15 cellular contexts compared by ENCODE assay signal in genomic region chr14:100294213-100294962, GRCh38. TPM values are rescaled to one million over a fixed set of nuclear protein-coding genes. Genes with fewer than 3 reads are reported as not detected.
DNase-seq lines count a peak whose midpoint lies in the region; ATAC-seq and TF ChIP-seq lines count a peak whose summit lies in the region.
"Had no signal": no experiment of that assay in that cellular context is flagged by ENCODE, and none has a peak within 500 bp of the region (broad histone marks: within the 10 kb centered on the region; RNA-seq: fewer than 3 reads in every experiment).

No MANE protein-coding gene starts in this region.

- no peaks in the 10 kb centered on the region for H3K9me3 Mint-ChIP-seq in activated B cell treated with CpG ODN at 0.5 μM for 24 hours
- H3K9me3 Mint-ChIP-seq: T-helper 1 cell treated with Interleukin-12 subunit alpha and Interleukin-12 subunit beta and Interleukin-4 antibody, amounts not matched to agents 30 μg/mL and 1 μg/mL, for 36 hours had no signal

- H3K9me3 ChIP-seq in right cardiac atrium (ENCODE audit: control insufficient read depth, low read length): no peaks in the 10 kb centered on the region
- H3K9me3 ChIP-seq in suprapubic skin: no peaks in the 10 kb centered on the region
- H3K9me3 ChIP-seq: HAP-1, tibial nerve had no signal

- no peak overlapping the region for H3K4me3 ChIP-seq in right cardiac atrium (ENCODE audit: low read length)
- H3K4me3 ChIP-seq in suprapubic skin: no peak overlapping the region
- H3K4me3 ChIP-seq: HAP-1, tibial nerve had no signal

- H3K4me3 Mint-ChIP-seq in activated B cell treated with CpG ODN at 0.5 μM for 24 hours: peak overlapping the region; percentile 3
- H3K4me3 Mint-ChIP-seq: T-helper 1 cell treated with Interleukin-12 subunit alpha and Interleukin-12 subunit beta and Interleukin-4 antibody, amounts not matched to agents 30 μg/mL and 1 μg/mL, for 36 hours had no signal

- H3K36me3 ChIP-seq in suprapubic skin: peaks cover 34% of the 10 kb centered on the region

- peak overlapping the region; percentile 36 for H3K27ac Mint-ChIP-seq in activated B cell treated with CpG ODN at 0.5 μM for 24 hours
- H3K27ac Mint-ChIP-seq: T-helper 1 cell treated with Interleukin-12 subunit alpha and Interleukin-12 subunit beta and Interleukin-4 antibody, amounts not matched to agents 30 μg/mL and 1 μg/mL, for 36 hours had no signal

- CTCF ChIA-PET in activated B cell treated with CpG ODN at 0.5 μM for 24 hours (lab: Charles Lee): interaction anchor here (2.2 kb wide), 1 partner anchor 9 kb away, joined by 8 read pairs; no protein-coding TSS in a partner anchor

- POLR2A ChIA-PET in activated B cell treated with CpG ODN at 0.5 μM for 24 hours (lab: Charles Lee): interaction anchor here (0.5 to 2.3 kb wide), 4 partner anchors 9 to 27 kb away, joined by 3 to 14 read pairs (median 4); no protein-coding TSS in a partner anchor

- 58% methylated on average over 12 of the region's 12 CpGs for WGBS in right cardiac atrium
- 64% methylated on average over 12 of the region's 12 CpGs for WGBS in suprapubic skin

- ATAC-seq in activated B cell treated with CpG ODN at 0.5 μM for 24 hours (ENCODE audit: low read depth) (peak; percentile 71), right cardiac atrium (peak; percentile 72 to 74)

- H3K4me1 ChIP-seq in right cardiac atrium (ENCODE audit: control insufficient read depth, insufficient read depth, low read length) (peaks cover 6% of the 10 kb centered on the region), suprapubic skin (peaks cover 55% of the 10 kb centered on the region)
- H3K4me1 ChIP-seq: HAP-1 had no signal

- intact Hi-C loops in activated B cell treated with CpG ODN at 0.5 μM for 24 hours (cut with micrococcal nuclease) (loop anchor here (1.0 kb wide), 1 partner anchor 9 kb away; no protein-coding TSS in a partner anchor), right cardiac atrium (cut with DNase I) (no loop called here)

- H3K27me3 ChIP-seq in right cardiac atrium (ENCODE audit: control insufficient read depth, insufficient read depth) (no peaks in the 10 kb centered on the region), suprapubic skin (no peaks in the 10 kb centered on the region)
- H3K27me3 ChIP-seq: tibial nerve had no signal

- TF ChIP-seq CTCF in GM20000 (IDR thresholded peaks at IDR 0.05; ENCODE audit: extremely low read depth, missing control alignments) (no peak), activated B cell treated with CpG ODN at 0.5 μM for 24 hours (IDR thresholded peaks at IDR 0.05) (no peak), suprapubic skin (IDR thresholded peaks at IDR 0.05) (no peak)

- H3K27me3 Mint-ChIP-seq in activated B cell treated with CpG ODN at 0.5 μM for 24 hours: no peaks in the 10 kb centered on the region

- TF ChIP-seq EP300 in suprapubic skin (IDR thresholded peaks at IDR 0.05): no peak

- peak; percentile 34 for DNase-seq in GM20000 (ENCODE audit: low spot score)
- no peak for DNase-seq in activated B cell treated with CpG ODN at 0.5 μM for 24 hours
- DNase-seq in right cardiac atrium: peak; percentile 84 to 88 (median 88)
- peak; percentile 63 to 72 for DNase-seq in suprapubic skin (ENCODE audit: low spot score in 2 of 2)
- no peak for DNase-seq in SK-N-DZ (ENCODE audit: low spot score)
- DNase-seq in activated CD8-positive, alpha-beta memory T cell treated with anti-CD3 and anti-CD28 coated beads, Interleukin-2, amount 50 U/mL, for 48 hours: no peak
- no peak for DNase-seq in globus pallidus (ENCODE audit: low spot score)
- DNase-seq: cortex of kidney; NCI-H1048; NK-92 treated with Interleukin-12 subunit alpha and Interleukin-12 subunit beta, amount 100 ng/mL, for 24 hours; stimulated activated CD4-positive, alpha-beta T cell treated with anti-CD3 and anti-CD28 coated beads, Interleukin-2, amount 100 ng/mL, for 24 hours had no signal

- no peak for TF ChIP-seq POLR2A in suprapubic skin (IDR thresholded peaks at IDR 0.05)

- peak overlapping the region; percentile 17 for H3K27ac ChIP-seq in right cardiac atrium (ENCODE audit: low read length)
- H3K27ac ChIP-seq in suprapubic skin: no peak overlapping the region

- H3K4me1 Mint-ChIP-seq in activated B cell treated with CpG ODN at 0.5 μM for 24 hours: peaks cover 55% of the 10 kb centered on the region

- peaks cover 2% of the 10 kb centered on the region for H3K36me3 Mint-ChIP-seq in activated B cell treated with CpG ODN at 0.5 μM for 24 hours (ENCODE audit: low read depth)

RNA-seq across cellular contexts. Expression of gene SLC25A29, which starts 11.9 kb away (rescaled TPM):
- total RNA-seq in activated B cell treated with CpG ODN at 0.5 μM for 24 hours (20.6 and 28.8 TPM in 2 replicates), right cardiac atrium (10 to 100 TPM; 22.9 to 41.1 (median 23.9) TPM), suprapubic skin (100 to 1,000 TPM in 3 of 4 donors, 10 to 100 TPM in 1; 88.1 to 254 (median 120) TPM)
- polyA plus RNA-seq in right cardiac atrium: 20.9 TPM
- 73.8 and 82.2 TPM in 2 replicates for polyA plus RNA-seq in SK-N-DZ (2014; cell fraction: cytosol; rRNA removed)
- polyA plus RNA-seq in SK-N-DZ (2014; cell fraction: nucleus; rRNA removed): 229 and 356 TPM in 2 replicates

RNA-seq across cellular contexts. Expression of gene SLC25A47, which starts 28.8 kb away (rescaled TPM):
- total RNA-seq in activated B cell treated with CpG ODN at 0.5 μM for 24 hours (not detected in 2 replicates), right cardiac atrium (not detected), suprapubic skin (1 to 10 TPM in 1 of 4 donors, under 1 TPM in 1, not detected in 2; 0.30 to 1.4 TPM)
- not detected for polyA plus RNA-seq in right cardiac atrium
- polyA plus RNA-seq in SK-N-DZ (2014; cell fraction: cytosol; rRNA removed): not detected in 2 replicates
- polyA plus RNA-seq in SK-N-DZ (2014; cell fraction: nucleus; rRNA removed): 0.69 TPM in 1 of 2 replicates, not detected in the other
- polyA plus RNA-seq: neural cell had no signal

RNA-seq across cellular contexts. Expression of gene YY1, which starts 55.4 kb away (rescaled TPM):
- total RNA-seq in activated B cell treated with CpG ODN at 0.5 μM for 24 hours (72.6 and 79.2 TPM in 2 replicates), right cardiac atrium (10 to 100 TPM; 45.4 to 47.4 (median 46.3) TPM), suprapubic skin (10 to 100 TPM; 42.1 to 56.3 (median 48.9) TPM)
- polyA plus RNA-seq in right cardiac atrium: 28.8 TPM
- 25.7 and 28.4 TPM in 2 replicates for polyA plus RNA-seq in SK-N-DZ (2014; cell fraction: cytosol; rRNA removed)
- polyA plus RNA-seq in SK-N-DZ (2014; cell fraction: nucleus; rRNA removed): 24.4 and 31.4 TPM in 2 replicates

Comparison
In these comparisons a context has a peak if more than half of its experiments do, and no peak if none do; other contexts are left out.
1. DNase-seq: peak in GM20000 (single experiment), right cardiac atrium (3 of 3) and suprapubic skin (2 of 2); none in activated B cell treated with CpG ODN at 0.5 μM for 24 hours (single experiment), SK-N-DZ (single experiment), activated CD8-positive, alpha-beta memory T cell treated with anti-CD3 and anti-CD28 coated beads, Interleukin-2, amount 50 U/mL, for 48 hours (single experiment) and globus pallidus (single experiment).